In genomic region chr3:153285194-153285641, GRCh38 we compare ENCODE assay signal across 8 cellular contexts.
DNase-seq lines count a peak whose midpoint lies in the region; TF ChIP-seq lines count a peak whose summit lies in the region.

No MANE protein-coding gene starts in this region.

- H3K4me1 ChIP-seq in esophagus muscularis mucosa (peaks cover 9 to 23% (median 17%) of the 10 kb centered on the region in 4 donors), osteoblast (ENCODE audit: insufficient read depth, low read length) (peaks cover 34% of the 10 kb centered on the region)

- no peak for TF ChIP-seq POLR2A in esophagus muscularis mucosa (IDR thresholded peaks at IDR 0.05; ENCODE audit: low read depth)

- WGBS in esophagus muscularis mucosa = 30% methylated on average over 1 of the region's 1 CpG

- no peaks in the 10 kb centered on the region for H4K20me1 ChIP-seq in osteoblast (ENCODE audit: insufficient read depth, low read length)

- no peak overlapping the region for H3K4me3 ChIP-seq in esophagus muscularis mucosa
- H3K4me3 ChIP-seq in osteoblast (ENCODE audit: insufficient read depth, low read length) = no peak overlapping the region

- no peak overlapping the region for H3K4me2 ChIP-seq in osteoblast (ENCODE audit: insufficient read depth, low read length)

- DNase-seq in Caki2 (ENCODE audit: low read depth) (peak; percentile 15), SK-MEL-5 (ENCODE audit: low read depth, low spot score) (peak; percentile 56), esophagus muscularis mucosa (ENCODE audit: extremely low spot score) (no peak), osteoblast (ENCODE audit: insufficient read length, low spot score, missing footprints) (peak; percentile 73), Ammon's horn (ENCODE audit: low spot score) (no peak), nucleus accumbens (lab: John Stamatoyannopoulos, UW) (no peak), T-helper 2 cell (no peak)
- DNase-seq in stimulated activated CD4-positive, alpha-beta T cell treated with anti-CD3 and anti-CD28 coated beads, Interleukin-2, amount 100 ng/mL, for 48 hours = no peak

- in situ Hi-C loops in Caki2 (cut with HindIII; ENCODE audit: low pct_unique_long_range_greater_than_20kb, low sequenced_read_pairs) (no loop called here), SK-MEL-5 (cut with HindIII; ENCODE audit: low pct_unique_long_range_greater_than_20kb, low sequenced_read_pairs) (no loop called here)

- H3K36me3 ChIP-seq in esophagus muscularis mucosa = no peaks in the 10 kb centered on the region
- no peaks in the 10 kb centered on the region for H3K36me3 ChIP-seq in osteoblast (ENCODE audit: insufficient read depth, low read length)

- H3K79me2 ChIP-seq in osteoblast (ENCODE audit: insufficient read depth, low read length) = no peaks in the 10 kb centered on the region

- H3K27me3 ChIP-seq in esophagus muscularis mucosa (no peaks in the 10 kb centered on the region), osteoblast (ENCODE audit: insufficient read depth, low read length) (no peaks in the 10 kb centered on the region)

- peak overlapping the region; percentile 53 for H2AFZ ChIP-seq in osteoblast (ENCODE audit: low read length)

- no peak for TF ChIP-seq EP300 in esophagus muscularis mucosa (IDR thresholded peaks at IDR 0.05)

- H3K27ac ChIP-seq in esophagus muscularis mucosa (replicated peaks in 1 of 4) (peak overlapping the region; percentile 11 to 57 (median 54)), osteoblast (ENCODE audit: low read depth, low read length) (peak overlapping the region; percentile 81)

- TF ChIP-seq CTCF in esophagus muscularis mucosa (IDR thresholded peaks at IDR 0.05) (no peak), osteoblast (IDR thresholded peaks at IDR 0.05; ENCODE audit: extremely low read depth, low read depth, low read length) (no peak)

- H3K9me3 ChIP-seq in esophagus muscularis mucosa = no peaks in the 10 kb centered on the region
- H3K9me3 ChIP-seq in osteoblast (ENCODE audit: low read depth, low read length) = no peaks in the 10 kb centered on the region

- intact Hi-C loops in esophagus muscularis mucosa (cut with DNase I) = loop anchor here (5.0 kb wide), 1 partner anchor 118 kb away; no protein-coding TSS in a partner anchor

Comparison
In these comparisons a context has a peak if more than half of its experiments do, and no peak if none do; other contexts are left out.
1. DNase-seq: peak in Caki2 (single experiment), SK-MEL-5 (single experiment) and osteoblast (single experiment); none in esophagus muscularis mucosa (single experiment), stimulated activated CD4-positive, alpha-beta T cell treated with anti-CD3 and anti-CD28 coated beads, Interleukin-2, amount 100 ng/mL, for 48 hours (0 of 2), Ammon's horn (single experiment), nucleus accumbens (0 of 56) and T-helper 2 cell (0 of 5).